1 cellular context compared by ENCODE assay signal in genomic region chr7:55070271-55070743, GRCh38.
A peak's percentile ranks its signal among the peaks of the same experiment; 100 is the strongest.
TF ChIP-seq lines count a peak whose summit lies in the region.

No MANE protein-coding gene starts in this region.

TF ChIP-seq in liver, 16 proteins besides CTCF, POLR2A, EP300 and RAD21 (continued from another document):
- peak; percentile 70 to 71 for TF ChIP-seq HNF4A (conservative IDR thresholded peaks at IDR 0.05)
- peak in 1 of 2 donors; percentile 25 for TF ChIP-seq JUND (IDR thresholded peaks at IDR 0.05)
- TF ChIP-seq TAF1 (conservative IDR thresholded peaks at IDR 0.05), result no peak
- peak; percentile 33 for TF ChIP-seq YY1 (IDR thresholded peaks at IDR 0.05)
- no peak for TF ChIP-seq HNF4G (IDR thresholded peaks at IDR 0.05)
- no peak for TF ChIP-seq NR2F2 (IDR thresholded peaks at IDR 0.05)
- no peak for TF ChIP-seq FOXA2 (IDR thresholded peaks at IDR 0.05)
- no peak for TF ChIP-seq EGR1 (IDR thresholded peaks at IDR 0.05; ENCODE audit: low read depth in 2 of 2)
- no peak for TF ChIP-seq ZBTB33 (IDR thresholded peaks at IDR 0.05)
